ENCODE assay signal across 14 cellular contexts in the genomic region with DNA sequence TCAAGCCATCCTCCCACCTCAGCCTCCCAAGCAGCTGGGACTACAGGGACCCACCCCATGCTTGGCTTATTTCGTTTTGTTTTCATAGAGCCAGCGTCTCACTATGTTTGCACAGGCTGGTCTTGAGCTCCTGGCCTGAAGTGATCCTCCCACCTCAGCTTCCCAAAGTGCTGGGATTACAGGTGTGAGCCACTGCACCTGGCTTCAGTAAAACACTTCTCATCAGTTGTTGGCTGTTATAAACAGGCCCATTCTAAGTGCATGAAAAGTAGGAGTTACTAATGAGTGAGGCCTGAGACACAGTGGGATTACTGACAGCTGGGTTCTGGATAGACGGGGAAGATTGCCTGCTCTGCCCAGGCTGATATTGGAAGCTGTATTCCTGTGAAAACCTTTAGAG. TPM values are rescaled to one million over a fixed set of nuclear protein-coding genes. Genes with fewer than 3 reads are reported as not detected.
A peak's percentile ranks its signal among the peaks of the same experiment; 100 is the strongest.
DNase-seq lines count a peak whose midpoint lies in the region; ATAC-seq and TF ChIP-seq lines count a peak whose summit lies in the region.
"Had no signal": no experiment of that assay in that cellular context is flagged by ENCODE, and none has a peak within 500 bp of the region (broad histone marks: within the 10 kb centered on the region; RNA-seq: fewer than 3 reads in every experiment).

No MANE protein-coding gene starts in this region.

- H3K9me3 ChIP-seq in BLaER1 (no peaks in the 10 kb centered on the region), T-helper 17 cell (ENCODE audit: control insufficient read depth, low read length, poor library complexity, severe bottlenecking) (no peaks in the 10 kb centered on the region), mesodermal cell (ENCODE audit: control insufficient read depth, low read length) (no peaks in the 10 kb centered on the region)
- H3K9me3 ChIP-seq in CD4-positive, alpha-beta T cell (ENCODE audit: control insufficient read depth, low read length), result no peaks in the 10 kb centered on the region

- ATAC-seq in GM23338, result no peak
- no peak for ATAC-seq in T-helper 17 cell
- no peak for ATAC-seq in HG03432 (IDR thresholded peaks at IDR 0.05; ENCODE audit: unreplicated experiment)
- no peak for ATAC-seq in GM18505 (IDR thresholded peaks at IDR 0.05; ENCODE audit: unreplicated experiment)
- ATAC-seq in CD4-positive, alpha-beta T cell (ENCODE audit: poor library complexity), result no peak
- ATAC-seq: activated T-helper 17 cell treated with anti-CD3 and anti-CD28 coated beads, Interleukin-2, amount 50 U/mL, for 72 hours had no signal

- no peaks in the 10 kb centered on the region; the same call in 2 of the 3 replicates for H3K9me3 Mint-ChIP-seq in GM23338
- no peaks in the 10 kb centered on the region for H3K9me3 Mint-ChIP-seq in CD4-positive, alpha-beta T cell
- H3K9me3 Mint-ChIP-seq: activated T-helper 17 cell treated with anti-CD3 and anti-CD28 coated beads, Interleukin-2, amount 50 U/mL, for 72 hours had no signal

- H3K36me3 ChIP-seq in BLaER1 (no peaks in the 10 kb centered on the region), GM23338 (ENCODE audit: insufficient read depth) (no peaks in the 10 kb centered on the region), mesodermal cell (ENCODE audit: control insufficient read depth, insufficient read depth, low read length) (no peaks in the 10 kb centered on the region)
- H3K36me3 ChIP-seq: brain microvascular endothelial cell had no signal

- no peaks in the 10 kb centered on the region for H3K27me3 ChIP-seq in BLaER1
- H3K27me3 ChIP-seq in GM23338 (ENCODE audit: insufficient read depth), result no peaks in the 10 kb centered on the region
- H3K27me3 ChIP-seq in CD4-positive, alpha-beta T cell (ENCODE audit: control insufficient read depth, insufficient read depth, low read length), result no peaks in the 10 kb centered on the region

- TF ChIP-seq POLR2A in GM18505 (IDR thresholded peaks at IDR 0.05; ENCODE audit: borderline replicate concordance, extremely low read depth, insufficient read depth, insufficient read length), result no peak

- no peaks in the 10 kb centered on the region for H3K9me2 ChIP-seq in GM23338 (ENCODE audit: insufficient read depth)

- H3K4me1 ChIP-seq in BLaER1, result peaks cover 47% of the 10 kb centered on the region
- peaks cover 59% of the 10 kb centered on the region for H3K4me1 ChIP-seq in GM23338 (ENCODE audit: insufficient read depth)
- peaks cover 82% of the 10 kb centered on the region for H3K4me1 ChIP-seq in mesodermal cell (ENCODE audit: control insufficient read depth, insufficient read depth, low read length, poor library complexity, severe bottlenecking)

- H3K4me3 ChIP-seq in BLaER1 (no peak overlapping the region), GM23338 (no peak overlapping the region), mesodermal cell (ENCODE audit: extremely low read depth, insufficient read depth, low read length, poor library complexity, severe bottlenecking) (no peak overlapping the region)

- intact Hi-C loops in CD4-positive, alpha-beta T cell (cut with DNase I, micrococcal nuclease), result loop anchor here in 1 of 2 experiments (10.0 kb wide), 1 partner anchor 895 kb away; no protein-coding TSS in a partner anchor

- peaks cover 67% of the 10 kb centered on the region for H3K4me1 Mint-ChIP-seq in GM23338
- H3K4me1 Mint-ChIP-seq in T-helper 17 cell, result peaks cover 12% of the 10 kb centered on the region
- peaks cover 17% of the 10 kb centered on the region for H3K4me1 Mint-ChIP-seq in CD4-positive, alpha-beta T cell (ENCODE audit: low read depth)

- TF ChIP-seq CTCF in GM23338 (conservative IDR thresholded peaks at IDR 0.05; ENCODE audit: low read depth in 2 of 2), result no peak
- no peak for TF ChIP-seq CTCF in CD4-positive, alpha-beta T cell (IDR thresholded peaks at IDR 0.05)

- H3F3A ChIP-seq in GM23338 (replicated peaks; ENCODE audit: low read depth), result 0 out of 2 replicates have a peak, but pooled peaks cover 12% of the 10 kb centered on the region

- POLR2A ChIA-PET in CD4-positive, alpha-beta T cell (lab: Charles Lee), result no interaction called here

- WGBS in mesodermal cell (ENCODE audit: insufficient coverage in 2 of 2), 2 experiments, result 60 to 66% methylated on average over 2 to 3 of the region's 3 CpGs

- H3K4me2 ChIP-seq in BLaER1, result peak overlapping the region; percentile 56
- H3K4me2 ChIP-seq in GM23338, result peak overlapping the region; percentile 21; the same call in 1 of the 2 replicates

- no peak for DNase-seq in GM23338 (ENCODE audit: low spot score)
- no peak for DNase-seq in T-helper 17 cell
- DNase-seq in activated CD4-positive, CD25-positive, alpha-beta regulatory T cell (lab: John Stamatoyannopoulos, UW), result no peak
- no peak for DNase-seq in CD4-positive, alpha-beta T cell
- DNase-seq: brain microvascular endothelial cell; Kasumi-1; NCI-H446 treated with DMSO at 0.1 percent for 48 hours; stimulated activated naive CD4-positive, alpha-beta T cell treated with Interleukin-2 at 50 U/mL for 16 hours; T-helper 2 cell had no signal

- H3K27ac Mint-ChIP-seq in GM23338 (no peak overlapping the region; the same call in 1 of the 2 replicates), T-helper 17 cell (peak overlapping the region; percentile 51)
- no peak overlapping the region for H3K27ac Mint-ChIP-seq in CD4-positive, alpha-beta T cell
- H3K27ac Mint-ChIP-seq: activated T-helper 17 cell treated with anti-CD3 and anti-CD28 coated beads, Interleukin-2, amount 50 U/mL, for 72 hours had no signal

- H2AFZ ChIP-seq in GM23338, result no peak overlapping the region

- H3K9ac ChIP-seq in BLaER1, result no peak overlapping the region

- CTCF ChIA-PET in CD4-positive, alpha-beta T cell (lab: Charles Lee), result no interaction called here

- H3K79me2 ChIP-seq in GM23338 (replicated peaks; ENCODE audit: insufficient read depth), result no peaks in the 10 kb centered on the region

- H3K27me3 Mint-ChIP-seq in GM23338 (ENCODE audit: insufficient read depth, low read depth, poor library complexity), result peaks cover 32% of the 10 kb centered on the region
- peaks cover 18% of the 10 kb centered on the region for H3K27me3 Mint-ChIP-seq in T-helper 17 cell
- peaks cover 7% of the 10 kb centered on the region for H3K27me3 Mint-ChIP-seq in CD4-positive, alpha-beta T cell

- H3K36me3 Mint-ChIP-seq in GM23338 (ENCODE audit: low read depth) (no peaks in the 10 kb centered on the region; the same call in 2 of the 3 replicates), T-helper 17 cell (ENCODE audit: low read depth) (no peaks in the 10 kb centered on the region)
- H3K36me3 Mint-ChIP-seq in CD4-positive, alpha-beta T cell (ENCODE audit: low read depth), result no peaks in the 10 kb centered on the region

- H3K4me3 Mint-ChIP-seq in GM23338, result no peak overlapping the region; the same call in 2 of the 3 replicates
- no peak overlapping the region for H3K4me3 Mint-ChIP-seq in T-helper 17 cell
- no peak overlapping the region for H3K4me3 Mint-ChIP-seq in CD4-positive, alpha-beta T cell
- H3K4me3 Mint-ChIP-seq: activated T-helper 17 cell treated with anti-CD3 and anti-CD28 coated beads, Interleukin-2, amount 50 U/mL, for 72 hours had no signal

- H4K20me1 ChIP-seq in BLaER1 (no peaks in the 10 kb centered on the region), GM23338 (replicated peaks; ENCODE audit: insufficient read depth) (no peaks in the 10 kb centered on the region)

- H3K27ac ChIP-seq in BLaER1 (no peak overlapping the region; the same call in 1 of the 2 replicates), GM23338 (ENCODE audit: low read depth) (no peak overlapping the region), mesodermal cell (ENCODE audit: low read depth, low read length, severe bottlenecking) (peak overlapping the region; percentile 96)
- H3K27ac ChIP-seq in CD4-positive, alpha-beta T cell (ENCODE audit: low read depth, low read length), result no peak overlapping the region
- H3K27ac ChIP-seq: brain microvascular endothelial cell had no signal

TF ChIP-seq in GM23338, 12 proteins besides CTCF, POLR2A, EP300 and RAD21 (continues in another document):
- TF ChIP-seq JUNB (IDR thresholded peaks at IDR 0.05; ENCODE audit: unreplicated experiment) (no peak), EZH2phosphoT487 (IDR thresholded peaks at IDR 0.05; ENCODE audit: unreplicated experiment) (no peak), ZNF331 (CRISPR knock-in tag; IDR thresholded peaks at IDR 0.05; ENCODE audit: low read depth) (no peak), POLR2AphosphoS5 (IDR thresholded peaks at IDR 0.05; ENCODE audit: low read depth) (no peak)

RNA-seq across cellular contexts. Expression of a gene that starts 3.5 kb away (rescaled TPM):
- 9.8 and 10.2 TPM in 2 replicates for total RNA-seq in GM23338 (2014; rRNA removed; shearing (Covaris generic))
- polyA plus RNA-seq in GM23338 (2016; fragmentation: Nextera tagmentation; extraction: Ambion mirVana), result 0.34 and 0.50 TPM in 2 replicates
- not detected for total RNA-seq in T-helper 17 cell
- 58.5 TPM for polyA plus RNA-seq in mesodermal cell (2013, experiment 1 of 2)
- 59.5 TPM for polyA plus RNA-seq in mesodermal cell (2013, experiment 2 of 2)
- total RNA-seq in CD4-positive, alpha-beta T cell, result not detected

Comparison
In these comparisons a context has a peak if more than half of its experiments do, and no peak if none do; other contexts are left out.
1. RNA of a gene that starts 3.5 kb away (total RNA-seq): 9.8 to 10.2 TPM in GM23338; not detected in T-helper 17 cell and not detected in CD4-positive, alpha-beta T cell; every median in the first group is over 10 times any median in the second.